ENCODE assay signal across 29 cellular contexts in the genomic region with DNA sequence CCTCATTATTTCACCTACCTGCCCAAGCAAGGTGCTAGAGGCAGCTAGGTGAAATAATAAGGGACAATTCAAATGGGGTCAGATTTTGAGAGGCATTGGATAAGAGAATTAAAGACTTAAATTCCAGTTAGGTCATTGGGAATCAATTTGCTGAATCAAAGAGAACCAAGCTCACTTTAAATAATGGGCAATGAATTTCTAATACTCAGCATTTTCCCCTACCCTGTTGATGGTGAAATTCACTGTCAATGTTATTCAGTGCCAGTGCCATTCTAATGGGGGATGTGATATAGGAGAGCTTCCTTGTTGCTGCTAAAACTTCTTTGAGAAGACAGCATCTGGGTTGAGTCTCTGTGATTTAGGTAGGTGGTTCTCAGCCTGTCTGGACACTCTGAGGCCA.
"Had no signal": no experiment of that assay in that cellular context is flagged by ENCODE, and none has a peak within 500 bp of the region (broad histone marks: within the 10 kb centered on the region; RNA-seq: fewer than 3 reads in every experiment).

No MANE protein-coding gene starts in this region.

- H3K9me3 ChIP-seq: stomach, suprapubic skin, testis, thoracic aorta, thyroid gland, tibial artery, tibial nerve, transverse colon, upper lobe of left lung, upper lobe of right lung, uterus, vagina had no signal

- H3K4me3 ChIP-seq: stomach, suprapubic skin, testis, thoracic aorta, thyroid gland, tibial artery, tibial nerve, transverse colon, upper lobe of left lung, upper lobe of right lung, uterus, vagina had no signal

- FAIRE-seq: urothelium cell line had no signal

- H3K9me3 Mint-ChIP-seq: stimulated activated memory B cell treated with anti-CD40 and anti-IgM and Interleukin-4, amounts not matched to agents 10 μg/mL and 1 μg/mL and 100 μg/mL, for 72 hours; stimulated activated naive B cell treated with anti-CD40 and anti-IgM and Interleukin-4, amounts not matched to agents 10 μg/mL and 1 μg/mL and 100 μg/mL, for 72 hours; stimulated activated naive CD8-positive, alpha-beta T cell treated with anti-CD3 and anti-CD28 coated beads, Interleukin-15, amount 100 ng/mL, for 72 hours; type B pancreatic cell had no signal

- H3K36me3 ChIP-seq: stomach, suprapubic skin, thoracic aorta, thyroid gland, tibial artery, tibial nerve, transverse colon, upper lobe of left lung, upper lobe of right lung, uterus, vagina had no signal

- H3K27me3 ChIP-seq: stomach, suprapubic skin, testis, thyroid gland, tibial artery, tibial nerve, transverse colon, upper lobe of left lung, upper lobe of right lung, uterus, vagina had no signal

- H3K27ac ChIP-seq: stomach, suprapubic skin, testis, thoracic aorta, thyroid gland, tibial artery, tibial nerve, transverse colon, upper lobe of left lung, upper lobe of right lung, uterus, vagina had no signal

- H3K4me1 ChIP-seq: stomach, suprapubic skin, testis, thyroid gland, tibial artery, tibial nerve, transverse colon, upper lobe of left lung, upper lobe of right lung, uterus, vagina had no signal

- H3K27me3 Mint-ChIP-seq: stimulated activated memory B cell treated with anti-CD40 and anti-IgM and Interleukin-4, amounts not matched to agents 10 μg/mL and 1 μg/mL and 100 μg/mL, for 72 hours; stimulated activated naive B cell treated with anti-CD40 and anti-IgM and Interleukin-4, amounts not matched to agents 10 μg/mL and 1 μg/mL and 100 μg/mL, for 72 hours; stimulated activated naive CD8-positive, alpha-beta T cell treated with anti-CD3 and anti-CD28 coated beads, Interleukin-15, amount 100 ng/mL, for 72 hours; stimulated activated naive CD8-positive, alpha-beta T cell treated with anti-CD3 and anti-CD28 coated beads, Interleukin-15, Interleukin-2, amounts not matched to agents 100 ng/mL and 50 ng/mL, for 24 hours; type B pancreatic cell had no signal

- ATAC-seq: stimulated activated effector memory CD8-positive, alpha-beta T cell treated with anti-CD3 and anti-CD28 coated beads, Interleukin-12 subunit alpha, Interleukin-12 subunit beta, amount 100 ng/mL, for 72 hours; stimulated activated memory B cell treated with anti-CD40 and anti-IgM and Interleukin-4, amounts not matched to agents 10 μg/mL and 1 μg/mL and 100 μg/mL, for 72 hours; stimulated activated naive B cell treated with anti-CD40 and anti-IgM and Interleukin-4, amounts not matched to agents 10 μg/mL and 1 μg/mL and 100 μg/mL, for 72 hours; stimulated activated naive CD8-positive, alpha-beta T cell treated with anti-CD3 and anti-CD28 coated beads, Interleukin-15, amount 100 ng/mL, for 72 hours; stimulated activated naive CD8-positive, alpha-beta T cell treated with anti-CD3 and anti-CD28 coated beads, Interleukin-15, Interleukin-2, amounts not matched to agents 100 U/mL and 50 U/mL, for 24 hours; upper lobe of right lung had no signal

- H3K27ac Mint-ChIP-seq: stimulated activated effector memory CD8-positive, alpha-beta T cell treated with anti-CD3 and anti-CD28 coated beads, Interleukin-12 subunit alpha, Interleukin-12 subunit beta, amount 100 ng/mL, for 72 hours; stimulated activated memory B cell treated with anti-CD40 and anti-IgM and Interleukin-4, amounts not matched to agents 10 μg/mL and 1 μg/mL and 100 μg/mL, for 72 hours; stimulated activated naive B cell treated with anti-CD40 and anti-IgM and Interleukin-4, amounts not matched to agents 10 μg/mL and 1 μg/mL and 100 μg/mL, for 72 hours; stimulated activated naive CD8-positive, alpha-beta T cell treated with anti-CD3 and anti-CD28 coated beads, Interleukin-15, amount 100 ng/mL, for 72 hours; stimulated activated naive CD8-positive, alpha-beta T cell treated with anti-CD3 and anti-CD28 coated beads, Interleukin-15, Interleukin-2, amounts not matched to agents 100 ng/mL and 50 ng/mL, for 24 hours; type B pancreatic cell had no signal

- H3K36me3 Mint-ChIP-seq: stimulated activated effector memory CD8-positive, alpha-beta T cell treated with anti-CD3 and anti-CD28 coated beads, Interleukin-12 subunit alpha, Interleukin-12 subunit beta, amount 100 ng/mL, for 72 hours; stimulated activated memory B cell treated with anti-CD40 and anti-IgM and Interleukin-4, amounts not matched to agents 10 μg/mL and 1 μg/mL and 100 μg/mL, for 72 hours; stimulated activated naive B cell treated with anti-CD40 and anti-IgM and Interleukin-4, amounts not matched to agents 10 μg/mL and 1 μg/mL and 100 μg/mL, for 72 hours; type B pancreatic cell had no signal

- H3K4me1 Mint-ChIP-seq: stimulated activated effector memory CD8-positive, alpha-beta T cell treated with anti-CD3 and anti-CD28 coated beads, Interleukin-12 subunit alpha, Interleukin-12 subunit beta, amount 100 ng/mL, for 72 hours; stimulated activated memory B cell treated with anti-CD40 and anti-IgM and Interleukin-4, amounts not matched to agents 10 μg/mL and 1 μg/mL and 100 μg/mL, for 72 hours; stimulated activated naive B cell treated with anti-CD40 and anti-IgM and Interleukin-4, amounts not matched to agents 10 μg/mL and 1 μg/mL and 100 μg/mL, for 72 hours; stimulated activated naive CD8-positive, alpha-beta T cell treated with anti-CD3 and anti-CD28 coated beads, Interleukin-15, amount 100 ng/mL, for 72 hours had no signal

- H3K4me3 Mint-ChIP-seq: stimulated activated effector memory CD8-positive, alpha-beta T cell treated with anti-CD3 and anti-CD28 coated beads, Interleukin-12 subunit alpha, Interleukin-12 subunit beta, amount 100 ng/mL, for 72 hours; stimulated activated memory B cell treated with anti-CD40 and anti-IgM and Interleukin-4, amounts not matched to agents 10 μg/mL and 1 μg/mL and 100 μg/mL, for 72 hours; stimulated activated naive B cell treated with anti-CD40 and anti-IgM and Interleukin-4, amounts not matched to agents 10 μg/mL and 1 μg/mL and 100 μg/mL, for 72 hours; stimulated activated naive CD8-positive, alpha-beta T cell treated with anti-CD3 and anti-CD28 coated beads, Interleukin-15, amount 100 ng/mL, for 72 hours; stimulated activated naive CD8-positive, alpha-beta T cell treated with anti-CD3 and anti-CD28 coated beads, Interleukin-15, Interleukin-2, amounts not matched to agents 100 ng/mL and 50 ng/mL, for 24 hours; type B pancreatic cell had no signal

- DNase-seq: stimulated activated CD4-positive, alpha-beta T cell treated with anti-CD3 and anti-CD28 coated beads, Interleukin-2, amount 100 ng/mL, for 48 hours; stimulated activated CD4-positive, alpha-beta T cell treated with anti-CD3 and anti-CD28 coated beads, Interleukin-4, amount 100 ng/mL, for 1 hour; stimulated activated CD4-positive, alpha-beta T cell treated with anti-CD3 and anti-CD28 coated beads, Interleukin-4, amount 100 ng/mL, for 24 hours; stimulated activated CD4-positive, alpha-beta T cell treated with anti-CD3 and anti-CD28 coated beads, Interleukin-4, amount 100 ng/mL, for 4 hours; stimulated activated CD8-positive, alpha-beta memory T cell treated with anti-CD3 and anti-CD28 coated beads, Interleukin-4, amount 100 ng/mL, for 48 hours; stimulated activated naive B cell treated with anti-CD40 and anti-IgM and Interleukin-4, amounts not matched to agents 10 μg/mL and 1 μg/mL and 100 μg/mL, for 72 hours; stimulated activated naive CD4-positive, alpha-beta T cell; stimulated activated naive CD4-positive, alpha-beta T cell treated with Interleukin-2 at 50 U/mL for 16 hours; stimulated activated naive CD8-positive, alpha-beta T cell treated with anti-CD3 and anti-CD28 coated beads, Interleukin-15, amount 100 ng/mL, for 72 hours; stimulated activated naive CD8-positive, alpha-beta T cell treated with anti-CD3 and anti-CD28 coated beads, Interleukin-15, Interleukin-2, amounts not matched to agents 100 U/mL and 50 U/mL, for 24 hours; stomach; substantia nigra; testis; thyroid gland; tibial artery; transverse colon; trophoblast cell; upper lobe of left lung; upper lobe of right lung; uterus had no signal
